ENCODE assay signal across 17 cellular contexts in genomic region chr11:96384156-96384555, GRCh38. TPM values are rescaled to one million over a fixed set of nuclear protein-coding genes. Genes with fewer than 3 reads are reported as not detected.
DNase-seq lines count a peak whose midpoint lies in the region; ATAC-seq lines count a peak whose summit lies in the region.
"Had no signal": no experiment of that assay in that cellular context is flagged by ENCODE, and none has a peak within 500 bp of the region (broad histone marks: within the 10 kb centered on the region; RNA-seq: fewer than 3 reads in every experiment).

No MANE protein-coding gene starts in this region.

- H3K27ac Mint-ChIP-seq in activated naive CD8-positive, alpha-beta T cell, result peak overlapping the region; percentile 69
- no peak overlapping the region for H3K27ac Mint-ChIP-seq in activated naive CD8-positive, alpha-beta T cell treated with anti-CD3 and anti-CD28 coated beads, Interleukin-2, amount 50 U/mL, for 24 hours
- peak overlapping the region; percentile 72 to 93 (median 88) for H3K27ac Mint-ChIP-seq in naive thymus-derived CD4-positive, alpha-beta T cell
- H3K27ac Mint-ChIP-seq in natural killer cell treated with Interleukin-12 subunit alpha and Interleukin-12 subunit beta and Interleukin-15 and Interleukin-18, amount 100 ng/mL, for 72 hours, result no peak overlapping the region
- H3K27ac Mint-ChIP-seq: activated CD8-positive, alpha-beta memory T cell treated with anti-CD3 and anti-CD28 coated beads, Interleukin-2, amount 10 ng/mL, durations not matched to agents 7 days and 5 days; B cell; nephron had no signal

- no peaks in the 10 kb centered on the region for H3K27me3 Mint-ChIP-seq in activated naive CD8-positive, alpha-beta T cell
- no peaks in the 10 kb centered on the region for H3K27me3 Mint-ChIP-seq in activated naive CD8-positive, alpha-beta T cell treated with anti-CD3 and anti-CD28 coated beads, Interleukin-2, amount 50 U/mL, for 24 hours
- no peaks in the 10 kb centered on the region for H3K27me3 Mint-ChIP-seq in naive thymus-derived CD4-positive, alpha-beta T cell
- H3K27me3 Mint-ChIP-seq in natural killer cell treated with Interleukin-12 subunit alpha and Interleukin-12 subunit beta and Interleukin-15 and Interleukin-18, amount 100 ng/mL, for 72 hours, result no peaks in the 10 kb centered on the region
- H3K27me3 Mint-ChIP-seq: activated CD8-positive, alpha-beta memory T cell treated with anti-CD3 and anti-CD28 coated beads, Interleukin-2, amount 10 ng/mL, durations not matched to agents 7 days and 5 days; B cell had no signal

- DNase-seq in activated naive CD8-positive, alpha-beta T cell treated with anti-CD3 and anti-CD28 coated beads, Interleukin-2, amount 50 U/mL, for 24 hours, result no peak
- DNase-seq in NCI-H1092 treated with DMSO at 0.1 percent for 48 hours (lab: John Stamatoyannopoulos, UW), result peak; percentile 5
- DNase-seq in NCI-H774 (lab: John Stamatoyannopoulos, UW), result peak; percentile 50
- DNase-seq in naive thymus-derived CD4-positive, alpha-beta T cell, result peak in 4 of 9 donors; percentile 8 to 17 (median 12)
- no peak for DNase-seq in natural killer cell treated with Interleukin-12 subunit alpha and Interleukin-12 subunit beta and Interleukin-15 and Interleukin-18, amount 100 ng/mL, for 72 hours (ENCODE audit: low spot score)
- DNase-seq in kidney glomerular epithelial cell (lab: John Stamatoyannopoulos, UW), result no peak
- DNase-seq: activated CD8-positive, alpha-beta memory T cell treated with anti-CD3 and anti-CD28 coated beads, Interleukin-2, amount 10 ng/mL, durations not matched to agents 7 days and 5 days; anterior cingulate cortex; DMS79; lower lobe of right lung; Right ventricle myocardium superior; stimulated activated CD4-positive, alpha-beta T cell treated with anti-CD3 and anti-CD28 coated beads, Interleukin-12 subunit alpha, Interleukin-12 subunit beta, amount 100 ng/mL, for 4 hours had no signal

- peaks cover 44% of the 10 kb centered on the region for H3K4me1 Mint-ChIP-seq in activated naive CD8-positive, alpha-beta T cell (ENCODE audit: low read depth)
- H3K4me1 Mint-ChIP-seq in activated naive CD8-positive, alpha-beta T cell treated with anti-CD3 and anti-CD28 coated beads, Interleukin-2, amount 50 U/mL, for 24 hours, result peaks cover 35% of the 10 kb centered on the region
- H3K4me1 Mint-ChIP-seq in naive thymus-derived CD4-positive, alpha-beta T cell, result peaks cover 29 to 66% (median 56%) of the 10 kb centered on the region in 7 donors
- peaks cover 17 to 33% of the 10 kb centered on the region in 2 donors for H3K4me1 Mint-ChIP-seq in natural killer cell treated with Interleukin-12 subunit alpha and Interleukin-12 subunit beta and Interleukin-15 and Interleukin-18, amount 100 ng/mL, for 72 hours (ENCODE audit: low read depth in 2 of 2)

- H3K36me3 Mint-ChIP-seq in activated naive CD8-positive, alpha-beta T cell, result peaks cover 17% of the 10 kb centered on the region
- peaks cover 27% of the 10 kb centered on the region for H3K36me3 Mint-ChIP-seq in activated naive CD8-positive, alpha-beta T cell treated with anti-CD3 and anti-CD28 coated beads, Interleukin-2, amount 50 U/mL, for 24 hours (ENCODE audit: low read depth)
- peaks cover 5 to 31% (median 19%) of the 10 kb centered on the region in 5 donors for H3K36me3 Mint-ChIP-seq in naive thymus-derived CD4-positive, alpha-beta T cell
- peaks cover 25% of the 10 kb centered on the region for H3K36me3 Mint-ChIP-seq in natural killer cell treated with Interleukin-12 subunit alpha and Interleukin-12 subunit beta and Interleukin-15 and Interleukin-18, amount 100 ng/mL, for 72 hours

- H3K9me3 ChIP-seq in naive thymus-derived CD4-positive, alpha-beta T cell (ENCODE audit: control insufficient read depth in 2 of 3, low read length in 3 of 3), result no peaks in the 10 kb centered on the region
- H3K9me3 ChIP-seq: gastroesophageal sphincter, lower lobe of right lung had no signal

- H3K9me3 Mint-ChIP-seq in activated naive CD8-positive, alpha-beta T cell (ENCODE audit: low read depth), result no peaks in the 10 kb centered on the region
- H3K9me3 Mint-ChIP-seq in activated naive CD8-positive, alpha-beta T cell treated with anti-CD3 and anti-CD28 coated beads, Interleukin-2, amount 50 U/mL, for 24 hours, result no peaks in the 10 kb centered on the region
- no peaks in the 10 kb centered on the region for H3K9me3 Mint-ChIP-seq in naive thymus-derived CD4-positive, alpha-beta T cell
- H3K9me3 Mint-ChIP-seq in natural killer cell treated with Interleukin-12 subunit alpha and Interleukin-12 subunit beta and Interleukin-15 and Interleukin-18, amount 100 ng/mL, for 72 hours, result no peaks in the 10 kb centered on the region
- H3K9me3 Mint-ChIP-seq: nephron had no signal

- ATAC-seq in activated naive CD8-positive, alpha-beta T cell treated with anti-CD3 and anti-CD28 coated beads, Interleukin-2, amount 50 U/mL, for 24 hours, result no peak
- ATAC-seq in naive thymus-derived CD4-positive, alpha-beta T cell, result no peak
- ATAC-seq in natural killer cell treated with Interleukin-12 subunit alpha and Interleukin-12 subunit beta and Interleukin-15 and Interleukin-18, amount 100 ng/mL, for 72 hours, result no peak
- ATAC-seq in HG02571 (IDR thresholded peaks at IDR 0.05; ENCODE audit: unreplicated experiment), result no peak
- ATAC-seq: activated CD8-positive, alpha-beta memory T cell treated with anti-CD3 and anti-CD28 coated beads, Interleukin-2, amount 10 ng/mL, durations not matched to agents 7 days and 5 days; gastroesophageal sphincter; lower lobe of right lung had no signal

- H3K4me1 ChIP-seq in naive thymus-derived CD4-positive, alpha-beta T cell (ENCODE audit: control insufficient read depth in 2 of 2, insufficient read depth in 2 of 2, low read length in 2 of 2), result peaks cover 8 to 14% of the 10 kb centered on the region in 2 donors

- peaks cover 0 to 7% (median 5%) of the 10 kb centered on the region in 3 experiments for H3K36me3 ChIP-seq in naive thymus-derived CD4-positive, alpha-beta T cell (ENCODE audit: control insufficient read depth in 2 of 3, insufficient read depth in 3 of 3, low read length in 3 of 3)

- POLR2A ChIA-PET in naive thymus-derived CD4-positive, alpha-beta T cell (lab: Charles Lee), result no interaction called here

- CTCF ChIA-PET in naive thymus-derived CD4-positive, alpha-beta T cell (lab: Charles Lee), result interaction anchor here (0.7 to 0.8 kb wide), 3 partner anchors 10 to 1230 kb away, joined by 3 to 4 read pairs (median 3); no protein-coding TSS in a partner anchor

- peak overlapping the region; percentile 49 for H3K4me3 Mint-ChIP-seq in activated naive CD8-positive, alpha-beta T cell
- H3K4me3 Mint-ChIP-seq in activated naive CD8-positive, alpha-beta T cell treated with anti-CD3 and anti-CD28 coated beads, Interleukin-2, amount 50 U/mL, for 24 hours, result no peak overlapping the region
- H3K4me3 Mint-ChIP-seq in naive thymus-derived CD4-positive, alpha-beta T cell, result peak overlapping the region; percentile 30 to 84 (median 71)
- no peak overlapping the region for H3K4me3 Mint-ChIP-seq in natural killer cell treated with Interleukin-12 subunit alpha and Interleukin-12 subunit beta and Interleukin-15 and Interleukin-18, amount 100 ng/mL, for 72 hours
- H3K4me3 Mint-ChIP-seq: activated CD8-positive, alpha-beta memory T cell treated with anti-CD3 and anti-CD28 coated beads, Interleukin-2, amount 10 ng/mL, durations not matched to agents 7 days and 5 days; B cell; nephron had no signal

- H3K27ac ChIP-seq in naive thymus-derived CD4-positive, alpha-beta T cell (ENCODE audit: low read depth, low read length), result peak overlapping the region; percentile 57
- H3K27ac ChIP-seq: gastroesophageal sphincter, lower lobe of right lung had no signal

- no peak overlapping the region for H3K4me3 ChIP-seq in naive thymus-derived CD4-positive, alpha-beta T cell (ENCODE audit: low read length)
- H3K4me3 ChIP-seq: gastroesophageal sphincter, lower lobe of right lung had no signal

- intact Hi-C loops in naive thymus-derived CD4-positive, alpha-beta T cell (cut with micrococcal nuclease), result no loop called here

- H3K27me3 ChIP-seq in naive thymus-derived CD4-positive, alpha-beta T cell (ENCODE audit: control insufficient read depth in 2 of 2, insufficient read depth in 2 of 2, low read length in 2 of 2), result no peaks in the 10 kb centered on the region
- H3K27me3 ChIP-seq: gastroesophageal sphincter had no signal

RNA-seq across cellular contexts. Expression of gene CCDC82, which starts 5.6 kb away (rescaled TPM):
- 10 to 100 TPM; 21.9 to 46.2 (median 32.0) TPM for total RNA-seq in naive thymus-derived CD4-positive, alpha-beta T cell
- 10 to 100 TPM; 23.2 to 33.8 TPM for polyA plus RNA-seq in naive thymus-derived CD4-positive, alpha-beta T cell
- total RNA-seq in natural killer cell treated with Interleukin-12 subunit alpha and Interleukin-12 subunit beta and Interleukin-15 and Interleukin-18, amount 100 ng/mL, for 72 hours, result 10 to 100 TPM; 29.1 to 51.7 TPM

RNA-seq across cellular contexts. Expression of gene JRKL, which starts 5.7 kb away (rescaled TPM):
- 10 to 100 TPM in 3 of 5 experiments, 1 to 10 TPM in 2; 5.4 to 17.3 (median 10.1) TPM for total RNA-seq in naive thymus-derived CD4-positive, alpha-beta T cell
- 1 to 10 TPM; 5.4 to 5.5 TPM for polyA plus RNA-seq in naive thymus-derived CD4-positive, alpha-beta T cell
- total RNA-seq in natural killer cell treated with Interleukin-12 subunit alpha and Interleukin-12 subunit beta and Interleukin-15 and Interleukin-18, amount 100 ng/mL, for 72 hours, result 1 to 10 TPM; 8.8 to 9.4 TPM

RNA-seq across cellular contexts. Expression of gene MAML2, which starts 41.2 kb away (rescaled TPM):
- 10 to 100 TPM; 15.6 to 81.3 (median 68.2) TPM for total RNA-seq in naive thymus-derived CD4-positive, alpha-beta T cell
- 10 to 100 TPM; 12.6 to 38.6 TPM for polyA plus RNA-seq in naive thymus-derived CD4-positive, alpha-beta T cell
- total RNA-seq in natural killer cell treated with Interleukin-12 subunit alpha and Interleukin-12 subunit beta and Interleukin-15 and Interleukin-18, amount 100 ng/mL, for 72 hours, result 10 to 100 TPM; 15.9 to 21.9 TPM

Comparison
In these comparisons a context has a peak if more than half of its experiments do, and no peak if none do; other contexts are left out.
1. H3K27ac Mint-ChIP-seq: peak in activated naive CD8-positive, alpha-beta T cell (single experiment) and naive thymus-derived CD4-positive, alpha-beta T cell (9 of 9); none in activated naive CD8-positive, alpha-beta T cell treated with anti-CD3 and anti-CD28 coated beads, Interleukin-2, amount 50 U/mL, for 24 hours (single experiment) and natural killer cell treated with Interleukin-12 subunit alpha and Interleukin-12 subunit beta and Interleukin-15 and Interleukin-18, amount 100 ng/mL, for 72 hours (0 of 2).
2. H3K4me3 Mint-ChIP-seq: peak in activated naive CD8-positive, alpha-beta T cell (single experiment) and naive thymus-derived CD4-positive, alpha-beta T cell (10 of 10); none in activated naive CD8-positive, alpha-beta T cell treated with anti-CD3 and anti-CD28 coated beads, Interleukin-2, amount 50 U/mL, for 24 hours (single experiment) and natural killer cell treated with Interleukin-12 subunit alpha and Interleukin-12 subunit beta and Interleukin-15 and Interleukin-18, amount 100 ng/mL, for 72 hours (single experiment).
3. DNase-seq: peak in NCI-H1092 treated with DMSO at 0.1 percent for 48 hours (single experiment) and NCI-H774 (single experiment); none in activated naive CD8-positive, alpha-beta T cell treated with anti-CD3 and anti-CD28 coated beads, Interleukin-2, amount 50 U/mL, for 24 hours (single experiment), natural killer cell treated with Interleukin-12 subunit alpha and Interleukin-12 subunit beta and Interleukin-15 and Interleukin-18, amount 100 ng/mL, for 72 hours (single experiment) and kidney glomerular epithelial cell (single experiment).